15 cellular contexts compared by ENCODE assay signal in genomic region chr2:157895531-157895930, GRCh38. TPM values are rescaled to one million over a fixed set of nuclear protein-coding genes. Genes with fewer than 3 reads are reported as not detected.
DNase-seq lines count a peak whose midpoint lies in the region; ATAC-seq and TF ChIP-seq lines count a peak whose summit lies in the region.
"Had no signal": no experiment of that assay in that cellular context is flagged by ENCODE, and none has a peak within 500 bp of the region (broad histone marks: within the 10 kb centered on the region; RNA-seq: fewer than 3 reads in every experiment).

No MANE protein-coding gene starts in this region.

- peaks cover 34% of the 10 kb centered on the region for H3K4me1 Mint-ChIP-seq in MCF 10A (ENCODE audit: insufficient read depth, unreplicated experiment)
- peaks cover 63% of the 10 kb centered on the region for H3K4me1 Mint-ChIP-seq in stimulated activated effector memory CD8-positive, alpha-beta T cell treated with anti-CD3 and anti-CD28 coated beads, Interleukin-12 subunit alpha, Interleukin-12 subunit beta, amount 100 ng/mL, for 72 hours

- no peaks in the 10 kb centered on the region for H3K9me3 Mint-ChIP-seq in MCF 10A (ENCODE audit: unreplicated experiment)
- no peaks in the 10 kb centered on the region for H3K9me3 Mint-ChIP-seq in stimulated activated effector memory CD8-positive, alpha-beta T cell treated with anti-CD3 and anti-CD28 coated beads, Interleukin-12 subunit alpha, Interleukin-12 subunit beta, amount 100 ng/mL, for 72 hours

- no peak overlapping the region for H2AFZ ChIP-seq in mammary epithelial cell (ENCODE audit: low read depth, low read length)

- TF ChIP-seq EP300 in esophagus muscularis mucosa (IDR thresholded peaks at IDR 0.05) = no peak

- BruUV-seq in mammary epithelial cell (replicated peaks; lab: Mats Ljungman, UMichigan) = no TSS peak
- no TSS peak for BruUV-seq in MCF 10A (replicated peaks; lab: Mats Ljungman, UMichigan)

- peak; percentile 38 for ATAC-seq in stimulated activated effector memory CD8-positive, alpha-beta T cell treated with anti-CD3 and anti-CD28 coated beads, Interleukin-12 subunit alpha, Interleukin-12 subunit beta, amount 100 ng/mL, for 72 hours

- H3K36me3 ChIP-seq in mammary epithelial cell (ENCODE audit: insufficient read depth, low read length) (no peaks in the 10 kb centered on the region), SJCRH30 (no peaks in the 10 kb centered on the region), esophagus muscularis mucosa (no peaks in the 10 kb centered on the region)
- H3K36me3 ChIP-seq: BE2C, esophagus squamous epithelium, ovary had no signal

- intact Hi-C loops in mammary epithelial cell (cut with micrococcal nuclease) = no loop called here
- intact Hi-C loops in MCF 10A (cut with micrococcal nuclease) = no loop called here
- intact Hi-C loops in esophagus muscularis mucosa (cut with DNase I) = no loop called here

- in situ Hi-C loops in mammary epithelial cell (cut with MboI; ENCODE audit: low sequenced_read_pairs in 2 of 2) = no loop called here

- H3K9ac ChIP-seq in mammary epithelial cell (ENCODE audit: insufficient read depth, low read length) = no peak overlapping the region

- no peak overlapping the region for H3K4me3 Mint-ChIP-seq in MCF 10A (ENCODE audit: unreplicated experiment)
- H3K4me3 Mint-ChIP-seq in stimulated activated effector memory CD8-positive, alpha-beta T cell treated with anti-CD3 and anti-CD28 coated beads, Interleukin-12 subunit alpha, Interleukin-12 subunit beta, amount 100 ng/mL, for 72 hours = no peak overlapping the region

- no peaks in the 10 kb centered on the region for H3K9me3 ChIP-seq in mammary epithelial cell (replicated peaks; ENCODE audit: insufficient read depth, low read length)
- no peaks in the 10 kb centered on the region for H3K9me3 ChIP-seq in SJCRH30 (replicated peaks)
- H3K9me3 ChIP-seq in esophagus muscularis mucosa = no peaks in the 10 kb centered on the region
- H3K9me3 ChIP-seq: BE2C, esophagus squamous epithelium, ovary had no signal

- dilution Hi-C loops in mammary epithelial cell (cut with HindIII; ENCODE audit: low sequenced_read_pairs) = no loop called here

- TF ChIP-seq CTCF in mammary epithelial cell (conservative IDR thresholded peaks at IDR 0.05 in 1 of 2, IDR thresholded peaks at IDR 0.05 in 1 of 2; ENCODE audit: extremely low read depth in 1 of 2, insufficient read depth in 1 of 2, low read depth in 1 of 2, low read length in 2 of 2) (no peak), MCF 10A (IDR thresholded peaks at IDR 0.05; ENCODE audit: unreplicated experiment) (no peak), epithelial cell of esophagus (IDR thresholded peaks at IDR 0.05; ENCODE audit: insufficient read depth, low read depth, low read length, missing control alignments) (no peak), esophagus muscularis mucosa (IDR thresholded peaks at IDR 0.05) (no peak)

- no peak overlapping the region for H3K27ac Mint-ChIP-seq in MCF 10A (ENCODE audit: low read depth, unreplicated experiment)
- no peak overlapping the region for H3K27ac Mint-ChIP-seq in stimulated activated effector memory CD8-positive, alpha-beta T cell treated with anti-CD3 and anti-CD28 coated beads, Interleukin-12 subunit alpha, Interleukin-12 subunit beta, amount 100 ng/mL, for 72 hours

- H4K20me1 ChIP-seq in mammary epithelial cell (ENCODE audit: insufficient read depth, low read length) = no peaks in the 10 kb centered on the region

- no peak overlapping the region for H3K4me2 ChIP-seq in mammary epithelial cell (ENCODE audit: insufficient read depth, low read depth, low read length)

- peak; percentile 59 for DNase-seq in mammary epithelial cell
- no peak for DNase-seq in MCF 10A (ENCODE audit: unreplicated experiment)
- DNase-seq in SJCRH30 = no peak
- DNase-seq in epithelial cell of esophagus (ENCODE audit: low read depth) = peak; percentile 63
- no peak for DNase-seq in stimulated activated effector memory CD8-positive, alpha-beta T cell treated with anti-CD3 and anti-CD28 coated beads, Interleukin-12 subunit alpha, Interleukin-12 subunit beta, amount 100 ng/mL, for 72 hours (ENCODE audit: low spot score in 2 of 2)
- DNase-seq in putamen (ENCODE audit: low spot score) = no peak
- DNase-seq in cerebellum (ENCODE audit: low spot score) = no peak
- no peak for DNase-seq in esophagus muscularis mucosa (ENCODE audit: extremely low spot score)
- DNase-seq: activated CD4-positive, CD25-positive, alpha-beta regulatory T cell; BE2C; esophagus squamous epithelium; GF-D8; midbrain; ovary had no signal

- POLR2A ChIA-PET in MCF 10A (lab: Yijun Ruan, JAX) = interaction anchor here (0.6 kb wide), 1 partner anchor 117 kb away, joined by 3 read pairs; no protein-coding TSS in a partner anchor

- no peak overlapping the region for H3K4me3 ChIP-seq in mammary epithelial cell (replicated peaks in 1 of 3; ENCODE audit: insufficient read depth in 1 of 3, low read depth in 2 of 3, low read length in 3 of 3)
- H3K4me3 ChIP-seq in SJCRH30 = peak overlapping the region; percentile 10
- H3K4me3 ChIP-seq in epithelial cell of esophagus (ENCODE audit: low read length) = no peak overlapping the region
- H3K4me3 ChIP-seq in esophagus muscularis mucosa = no peak overlapping the region
- H3K4me3 ChIP-seq: esophagus squamous epithelium, ovary had no signal

- no peaks in the 10 kb centered on the region for H3K36me3 Mint-ChIP-seq in MCF 10A (ENCODE audit: insufficient read depth, unreplicated experiment)
- H3K36me3 Mint-ChIP-seq in stimulated activated effector memory CD8-positive, alpha-beta T cell treated with anti-CD3 and anti-CD28 coated beads, Interleukin-12 subunit alpha, Interleukin-12 subunit beta, amount 100 ng/mL, for 72 hours = peaks cover 12% of the 10 kb centered on the region

- H3K4me1 ChIP-seq in mammary epithelial cell (ENCODE audit: insufficient read depth, low read length) (peaks cover 24% of the 10 kb centered on the region), SJCRH30 (0 out of 2 replicates have a peak, but pooled peaks cover 4% of the 10 kb centered on the region), esophagus muscularis mucosa (peaks cover 0 to 7% (median 3%) of the 10 kb centered on the region in 4 donors)
- H3K4me1 ChIP-seq: BE2C had no signal

- H3K27me3 ChIP-seq in mammary epithelial cell (ENCODE audit: insufficient read depth, low read length) = no peaks in the 10 kb centered on the region
- no peaks in the 10 kb centered on the region for H3K27me3 ChIP-seq in SJCRH30
- no peaks in the 10 kb centered on the region for H3K27me3 ChIP-seq in esophagus muscularis mucosa
- H3K27me3 ChIP-seq: BE2C, esophagus squamous epithelium, ovary had no signal

- H3K27me3 Mint-ChIP-seq in MCF 10A (ENCODE audit: insufficient read depth, unreplicated experiment) = no peaks in the 10 kb centered on the region

- TF ChIP-seq POLR2A in esophagus muscularis mucosa (IDR thresholded peaks at IDR 0.05; ENCODE audit: low read depth) = no peak

- CTCF ChIA-PET in mammary epithelial cell (lab: Charles Lee; ENCODE audit: low non-redundant PET) = no interaction called here
- CTCF ChIA-PET in MCF 10A (lab: Yijun Ruan, JAX) = interaction anchor here (0.7 to 1.8 kb wide), 2 partner anchors 10 to 19 kb away, joined by 5 to 6 read pairs; partner anchors contain the start of gene ACVR1

- H3K27ac ChIP-seq in mammary epithelial cell (ENCODE audit: insufficient read depth, low read depth, low read length) (no peak overlapping the region), SJCRH30 (no peak overlapping the region), esophagus muscularis mucosa (replicated peaks in 1 of 4) (no peak overlapping the region)
- H3K27ac ChIP-seq: esophagus squamous epithelium, HL-60, ovary had no signal

- no peaks in the 10 kb centered on the region for H3K79me2 ChIP-seq in mammary epithelial cell (ENCODE audit: insufficient read depth, low read length)

- WGBS in mammary epithelial cell (ENCODE audit: low coverage, missing lambda C conversion rate) = 82% methylated on average over 2 of the region's 2 CpGs
- WGBS in esophagus muscularis mucosa = 95% methylated on average over 2 of the region's 2 CpGs

RNA-seq across cellular contexts. Expression of gene ACVR1, which starts 19.4 kb away (rescaled TPM):
- 10 to 100 TPM; 35.1 to 41.2 TPM for total RNA-seq in mammary epithelial cell
- 17.1 TPM for polyA plus RNA-seq in mammary epithelial cell
- polyA minus RNA-seq in mammary epithelial cell = 57.2 TPM
- total RNA-seq in MCF 10A (2022) = 26.4 and 41.4 TPM in 2 replicates
- 13.0 and 14.0 TPM in 2 replicates for total RNA-seq in SJCRH30 (2014; rRNA removed; shearing (Covaris generic))
- total RNA-seq in cerebellum = 12.7 TPM
- total RNA-seq in esophagus muscularis mucosa = 10 to 100 TPM; 25.2 to 39.1 (median 32.3) TPM

Comparison
In these comparisons a context has a peak if more than half of its experiments do, and no peak if none do; other contexts are left out.
1. DNase-seq: peak in mammary epithelial cell (single experiment) and epithelial cell of esophagus (single experiment); none in MCF 10A (single experiment), SJCRH30 (0 of 2), stimulated activated effector memory CD8-positive, alpha-beta T cell treated with anti-CD3 and anti-CD28 coated beads, Interleukin-12 subunit alpha, Interleukin-12 subunit beta, amount 100 ng/mL, for 72 hours (0 of 2), putamen (single experiment), cerebellum (single experiment) and esophagus muscularis mucosa (single experiment).